In the genomic region with DNA sequence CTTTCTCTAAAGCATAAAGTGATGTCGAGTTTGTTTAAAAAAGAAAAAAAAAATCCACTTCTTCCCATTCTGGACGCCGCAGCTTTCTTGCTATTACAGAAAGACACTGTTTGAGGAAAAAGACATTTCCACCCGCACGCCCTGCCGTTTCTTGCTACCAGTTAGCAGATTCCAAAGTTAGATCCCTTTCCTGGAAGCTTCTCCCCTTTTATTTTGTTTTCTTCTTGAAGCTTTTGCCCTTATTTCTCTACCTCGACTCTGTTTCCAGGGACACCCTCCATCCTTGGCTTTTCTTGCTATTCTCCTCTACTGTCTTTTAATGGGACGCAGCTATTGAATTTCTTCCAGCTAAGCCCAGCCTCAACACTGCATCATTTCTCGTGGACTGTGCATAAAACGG, we compare ENCODE assay signal across 1 cellular context.
TF ChIP-seq lines count a peak whose summit lies in the region.

No MANE protein-coding gene starts in this region.

TF ChIP-seq in SK-N-SH, 30 proteins besides CTCF, POLR2A, EP300 and RAD21 (continued from another document):
- TF ChIP-seq, protein P1, sequence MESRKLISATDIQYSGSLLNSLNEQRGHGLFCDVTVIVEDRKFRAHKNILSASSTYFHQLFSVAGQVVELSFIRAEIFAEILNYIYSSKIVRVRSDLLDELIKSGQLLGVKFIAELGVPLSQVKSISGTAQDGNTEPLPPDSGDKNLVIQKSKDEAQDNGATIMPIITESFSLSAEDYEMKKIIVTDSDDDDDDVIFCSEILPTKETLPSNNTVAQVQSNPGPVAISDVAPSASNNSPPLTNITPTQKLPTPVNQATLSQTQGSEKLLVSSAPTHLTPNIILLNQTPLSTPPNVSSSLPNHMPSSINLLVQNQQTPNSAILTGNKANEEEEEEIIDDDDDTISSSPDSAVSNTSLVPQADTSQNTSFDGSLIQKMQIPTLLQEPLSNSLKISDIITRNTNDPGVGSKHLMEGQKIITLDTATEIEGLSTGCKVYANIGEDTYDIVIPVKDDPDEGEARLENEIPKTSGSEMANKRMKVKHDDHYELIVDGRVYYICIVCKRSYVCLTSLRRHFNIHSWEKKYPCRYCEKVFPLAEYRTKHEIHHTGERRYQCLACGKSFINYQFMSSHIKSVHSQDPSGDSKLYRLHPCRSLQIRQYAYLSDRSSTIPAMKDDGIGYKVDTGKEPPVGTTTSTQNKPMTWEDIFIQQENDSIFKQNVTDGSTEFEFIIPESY (IDR thresholded peaks at IDR 0.05; ENCODE audit: borderline replicate concordance, low read depth): no peak
- TF ChIP-seq, protein P2, sequence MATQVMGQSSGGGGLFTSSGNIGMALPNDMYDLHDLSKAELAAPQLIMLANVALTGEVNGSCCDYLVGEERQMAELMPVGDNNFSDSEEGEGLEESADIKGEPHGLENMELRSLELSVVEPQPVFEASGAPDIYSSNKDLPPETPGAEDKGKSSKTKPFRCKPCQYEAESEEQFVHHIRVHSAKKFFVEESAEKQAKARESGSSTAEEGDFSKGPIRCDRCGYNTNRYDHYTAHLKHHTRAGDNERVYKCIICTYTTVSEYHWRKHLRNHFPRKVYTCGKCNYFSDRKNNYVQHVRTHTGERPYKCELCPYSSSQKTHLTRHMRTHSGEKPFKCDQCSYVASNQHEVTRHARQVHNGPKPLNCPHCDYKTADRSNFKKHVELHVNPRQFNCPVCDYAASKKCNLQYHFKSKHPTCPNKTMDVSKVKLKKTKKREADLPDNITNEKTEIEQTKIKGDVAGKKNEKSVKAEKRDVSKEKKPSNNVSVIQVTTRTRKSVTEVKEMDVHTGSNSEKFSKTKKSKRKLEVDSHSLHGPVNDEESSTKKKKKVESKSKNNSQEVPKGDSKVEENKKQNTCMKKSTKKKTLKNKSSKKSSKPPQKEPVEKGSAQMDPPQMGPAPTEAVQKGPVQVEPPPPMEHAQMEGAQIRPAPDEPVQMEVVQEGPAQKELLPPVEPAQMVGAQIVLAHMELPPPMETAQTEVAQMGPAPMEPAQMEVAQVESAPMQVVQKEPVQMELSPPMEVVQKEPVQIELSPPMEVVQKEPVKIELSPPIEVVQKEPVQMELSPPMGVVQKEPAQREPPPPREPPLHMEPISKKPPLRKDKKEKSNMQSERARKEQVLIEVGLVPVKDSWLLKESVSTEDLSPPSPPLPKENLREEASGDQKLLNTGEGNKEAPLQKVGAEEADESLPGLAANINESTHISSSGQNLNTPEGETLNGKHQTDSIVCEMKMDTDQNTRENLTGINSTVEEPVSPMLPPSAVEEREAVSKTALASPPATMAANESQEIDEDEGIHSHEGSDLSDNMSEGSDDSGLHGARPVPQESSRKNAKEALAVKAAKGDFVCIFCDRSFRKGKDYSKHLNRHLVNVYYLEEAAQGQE (IDR thresholded peaks at IDR 0.05; ENCODE audit: low read depth, low read length): no peak
- no peak for TF ChIP-seq YY1 (IDR thresholded peaks at IDR 0.05; ENCODE audit: low read depth)
